In genomic region chr19:49097453-49098288, GRCh38 we compare ENCODE assay signal across 8 cellular contexts. TPM values are rescaled to one million over a fixed set of nuclear protein-coding genes. Genes with fewer than 3 reads are reported as not detected.
A peak's percentile ranks its signal among the peaks of the same experiment; 100 is the strongest.
DNase-seq lines count a peak whose midpoint lies in the region; ATAC-seq and TF ChIP-seq lines count a peak whose summit lies in the region.

No MANE protein-coding gene starts in this region.

- peaks cover 5 to 100% of the 10 kb centered on the region in 2 donors for H3K36me3 ChIP-seq in left lung

- TF ChIP-seq CTCF in AG09309 (IDR thresholded peaks at IDR 0.05; ENCODE audit: control insufficient read depth, insufficient read depth, low read depth, low read length, missing control alignments) = peak; percentile 99
- TF ChIP-seq CTCF in left lung (IDR thresholded peaks at IDR 0.05) = peak; percentile 98

- no peak for DNase-seq in AG09309 (ENCODE audit: low read depth)
- DNase-seq in GM19240 (ENCODE audit: insufficient read length, low spot score) = peak; percentile 84
- peak; percentile 62 for DNase-seq in NCI-H345 (lab: John Stamatoyannopoulos, UW)
- DNase-seq in cerebellum (ENCODE audit: low spot score) = peak; percentile 77
- DNase-seq in left lung = peak in 1 of 2 donors; percentile 51
- DNase-seq in stimulated activated CD4-positive, alpha-beta T cell treated with anti-CD3 and anti-CD28 coated beads, TNF-alpha, amount 100 ng/mL, for 48 hours (ENCODE audit: low read depth in 3 of 3) = peak; percentile 40 to 54 (median 44)

- no peaks in the 10 kb centered on the region for H3K9me3 ChIP-seq in left lung

- ATAC-seq in activated CD4-positive, CD25-positive, alpha-beta regulatory T cell treated with anti-CD3 and anti-CD28 coated beads, Interleukin-2, amount 50 U/mL, for 24 hours = peak; percentile 67 to 81
- ATAC-seq in left lung (peak; percentile 96), GM18520 (IDR thresholded peaks at IDR 0.05; ENCODE audit: unreplicated experiment) (no peak)

- H3K27me3 ChIP-seq in left lung = no peaks in the 10 kb centered on the region

- intact Hi-C loops in left lung (cut with DNase I) = loop anchor here in 1 of 2 donors (5.0 kb wide), 1 partner anchor 50 kb away; no protein-coding TSS in a partner anchor

- H3K27ac ChIP-seq in left lung = no peak overlapping the region

- H3K4me1 ChIP-seq in left lung = peaks cover 0 to 5% of the 10 kb centered on the region in 2 donors

- no peak overlapping the region for H3K4me3 ChIP-seq in AG09309 (ENCODE audit: control insufficient read depth, low read depth, low read length)
- H3K4me3 ChIP-seq in left lung = no peak overlapping the region

RNA-seq across cellular contexts. Expression of gene SNRNP70, which starts 12.4 kb away (rescaled TPM):
- total RNA-seq in cerebellum (234 TPM), left lung (100 to 1,000 TPM; 161 to 173 TPM)

RNA-seq across cellular contexts. Expression of gene LIN7B, which starts 16.5 kb away (rescaled TPM):
- total RNA-seq in cerebellum (12.9 TPM), left lung (1 to 10 TPM; 6.5 to 6.9 TPM)

RNA-seq across cellular contexts. Expression of gene C19orf73, which starts 21.3 kb away (rescaled TPM):
- total RNA-seq in cerebellum (1.5 TPM), left lung (1 to 10 TPM; 1.7 to 2.1 TPM)

RNA-seq across cellular contexts. Expression of gene PPFIA3, which starts 21.7 kb away (rescaled TPM):
- 32.6 TPM for total RNA-seq in cerebellum
- total RNA-seq in left lung = 1 to 10 TPM; 6.6 to 7.5 TPM

RNA-seq across cellular contexts. Expression of gene KCNA7, which starts 25.2 kb away (rescaled TPM):
- total RNA-seq in cerebellum = not detected
- not detected for total RNA-seq in left lung
